ENCODE assay signal across 17 cellular contexts in genomic region chr7:141495057-141495456, GRCh38.
"Had no signal": no experiment of that assay in that cellular context is flagged by ENCODE, and none has a peak within 500 bp of the region (broad histone marks: within the 10 kb centered on the region; RNA-seq: fewer than 3 reads in every experiment).

No MANE protein-coding gene starts in this region.

- H3K27ac ChIP-seq: colonic mucosa, esophagus muscularis mucosa, foreskin keratinocyte, gastroesophageal sphincter, heart left ventricle, left lung, lower lobe of right lung had no signal

- H3K4me1 ChIP-seq: colonic mucosa, esophagus muscularis mucosa, foreskin keratinocyte, gastroesophageal sphincter, left lung, lower lobe of right lung had no signal

- H3K4me3 ChIP-seq: colonic mucosa, esophagus muscularis mucosa, gastroesophageal sphincter, heart left ventricle, left lung, lower lobe of right lung, mucosa of descending colon had no signal

- H3K27me3 ChIP-seq: colonic mucosa, esophagus muscularis mucosa, foreskin keratinocyte, gastroesophageal sphincter, heart left ventricle, left lung had no signal

- H3K36me3 ChIP-seq: colonic mucosa, esophagus muscularis mucosa, gastroesophageal sphincter, heart left ventricle, left lung, lower lobe of right lung had no signal

- H3K9me3 ChIP-seq: colonic mucosa, esophagus muscularis mucosa, gastroesophageal sphincter, heart left ventricle, left lung, lower lobe of right lung, mucosa of descending colon had no signal

- DNase-seq: colonic mucosa; cortex of kidney; effector CD8-positive, alpha-beta T cell; effector memory CD8-positive, alpha-beta T cell; endodermal cell; foreskin keratinocyte; heart left ventricle; hippocampal formation; left cardiac atrium; left lung; left ventricle myocardium superior; lower lobe of right lung; mesenchymal stem cell; mucosa of descending colon; naive B cell had no signal
